ENCODE assay signal across 25 cellular contexts in genomic region chr12:12249216-12250050, GRCh38. TPM values are rescaled to one million over a fixed set of nuclear protein-coding genes. Genes with fewer than 3 reads are reported as not detected.
DNase-seq lines count a peak whose midpoint lies in the region; ATAC-seq and TF ChIP-seq lines count a peak whose summit lies in the region.
"Had no signal": no experiment of that assay in that cellular context is flagged by ENCODE, and none has a peak within 500 bp of the region (broad histone marks: within the 10 kb centered on the region; RNA-seq: fewer than 3 reads in every experiment).

No MANE protein-coding gene starts in this region.

- no peak for TF ChIP-seq CTCF in neural crest cell (conservative IDR thresholded peaks at IDR 0.05)

- H3K27me3 ChIP-seq in BLaER1 treated with 17β-estradiol and CSF1 and Interleukin-3, amounts not matched to agents 10 nM and 100 nM: no peaks in the 10 kb centered on the region
- H3K27me3 ChIP-seq: MG63 had no signal

- H3K36me3 Mint-ChIP-seq in neural crest cell (ENCODE audit: low read depth): peaks cover 10% of the 10 kb centered on the region
- H3K36me3 Mint-ChIP-seq: IgD-negative memory B cell had no signal

- no peak for ATAC-seq in GM21447 (IDR thresholded peaks at IDR 0.05; ENCODE audit: unreplicated experiment)
- ATAC-seq: A549, T-cell had no signal

- no peak overlapping the region for H3K4me3 ChIP-seq in BLaER1 treated with 17β-estradiol and CSF1 and Interleukin-3, amounts not matched to agents 10 nM and 100 nM
- H3K4me3 ChIP-seq: A549, MG63, PC-9 had no signal

- H4K20me1 ChIP-seq in BLaER1 treated with 17β-estradiol and CSF1 and Interleukin-3, amounts not matched to agents 10 nM and 100 nM: peaks cover 0 to 63% (median 13%) of the 10 kb centered on the region in 11 experiments; a peak in 9 of 22 replicates

- no peaks in the 10 kb centered on the region for H3K27me3 Mint-ChIP-seq in neural crest cell (ENCODE audit: low read depth)
- H3K27me3 Mint-ChIP-seq: CD4-positive, alpha-beta memory T cell; T-cell had no signal

- H3K36me3 ChIP-seq in BLaER1 treated with 17β-estradiol and CSF1 and Interleukin-3, amounts not matched to agents 10 nM and 100 nM: peaks cover under 1 to 39% (median 20%) of the 10 kb centered on the region in 11 experiments; a peak in 21 of 22 replicates

- H3K4me1 ChIP-seq in BLaER1 treated with 17β-estradiol and CSF1 and Interleukin-3, amounts not matched to agents 10 nM and 100 nM: peaks cover 10 to 15% (median 13%) of the 10 kb centered on the region in 10 experiments
- H3K4me1 ChIP-seq: Caco-2 had no signal

- H3K4me2 ChIP-seq in BLaER1 treated with 17β-estradiol and CSF1 and Interleukin-3, amounts not matched to agents 10 nM and 100 nM: peak overlapping the region; percentile 39 to 72 (median 49)
- H3K4me2 ChIP-seq: A549, PC-9 had no signal

- H3K4me3 Mint-ChIP-seq in neural crest cell: no peak overlapping the region
- H3K4me3 Mint-ChIP-seq: IgD-negative memory B cell; T-cell; T-helper 2 cell treated with Interferon-gamma antibody and Interleukin-4, amounts not matched to agents 5 μg/mL and 100 μg/mL, for 36 hours had no signal

- H3K9me3 ChIP-seq in BLaER1 treated with 17β-estradiol and CSF1 and Interleukin-3, amounts not matched to agents 10 nM and 100 nM (replicated peaks in 1 of 11): peaks cover under 1 to 54% (median 35%) of the 10 kb centered on the region in 11 experiments; a peak in 20 of 22 replicates
- H3K9me3 ChIP-seq: A549, Caco-2, MG63 had no signal

- peak; percentile 53 for DNase-seq in KBM-7
- DNase-seq in NOMO-1 treated with DMSO at 0.1 percent for 48 hours (lab: John Stamatoyannopoulos, UW; ENCODE audit: unreplicated experiment): peak; percentile 54
- no peak for DNase-seq in neural crest cell (ENCODE audit: low read depth, low spot score)
- DNase-seq in NCI-H1436 treated with DMSO at 0.1 percent for 48 hours (lab: John Stamatoyannopoulos, UW): no peak
- DNase-seq in pons (ENCODE audit: low spot score): no peak
- DNase-seq: Caco-2; CD4-positive, alpha-beta memory T cell; DMS 273 treated with DMSO at 0.1 percent for 48 hours; DMS79 treated with DMSO at 0.1 percent for 48 hours; MG63; NCI-H1092 treated with DMSO at 0.1 percent for 48 hours; NCI-H1694; NCI-H2081; NCI-H2171; NCI-H345; NCI-H524; PC-9; RPMI8226; SHP77; T-cell had no signal

- H3K9me3 Mint-ChIP-seq in neural crest cell: peaks cover under 1% of the 10 kb centered on the region
- H3K9me3 Mint-ChIP-seq: T-cell; T-helper 2 cell treated with Interferon-gamma antibody and Interleukin-4, amounts not matched to agents 5 μg/mL and 100 μg/mL, for 36 hours had no signal

- in situ Hi-C loops in KBM-7 (cut with MboI; ENCODE audit: low pct_unique_long_range_greater_than_20kb, low sequenced_read_pairs): no loop called here

- peak overlapping the region; percentile 1 for H3K27ac Mint-ChIP-seq in neural crest cell (ENCODE audit: unreplicated experiment)
- H3K27ac Mint-ChIP-seq: CD4-positive, alpha-beta memory T cell; IgD-negative memory B cell; T-cell; T-helper 2 cell treated with Interferon-gamma antibody and Interleukin-4, amounts not matched to agents 5 μg/mL and 100 μg/mL, for 36 hours had no signal

- H3K9ac ChIP-seq in BLaER1 treated with 17β-estradiol and CSF1 and Interleukin-3, amounts not matched to agents 10 nM and 100 nM: no peak overlapping the region

- no peak overlapping the region for H3K27ac ChIP-seq in BLaER1 treated with 17β-estradiol and CSF1 and Interleukin-3, amounts not matched to agents 10 nM and 100 nM
- H3K27ac ChIP-seq: A549, PC-9 had no signal

- peaks cover 39% of the 10 kb centered on the region for H3K4me1 Mint-ChIP-seq in neural crest cell

RNA-seq across cellular contexts. Expression of gene LRP6, which starts 17.4 kb away (rescaled TPM):
- 56.2 and 60.3 TPM in 2 replicates for total RNA-seq in neural crest cell

Comparison
In these comparisons a context has a peak if more than half of its experiments do, and no peak if none do; other contexts are left out.
1. DNase-seq: peak in KBM-7 (single experiment) and NOMO-1 treated with DMSO at 0.1 percent for 48 hours (single experiment); none in neural crest cell (single experiment), NCI-H1436 treated with DMSO at 0.1 percent for 48 hours (single experiment) and pons (single experiment).